ENCODE assay signal across 18 cellular contexts in the genomic region with DNA sequence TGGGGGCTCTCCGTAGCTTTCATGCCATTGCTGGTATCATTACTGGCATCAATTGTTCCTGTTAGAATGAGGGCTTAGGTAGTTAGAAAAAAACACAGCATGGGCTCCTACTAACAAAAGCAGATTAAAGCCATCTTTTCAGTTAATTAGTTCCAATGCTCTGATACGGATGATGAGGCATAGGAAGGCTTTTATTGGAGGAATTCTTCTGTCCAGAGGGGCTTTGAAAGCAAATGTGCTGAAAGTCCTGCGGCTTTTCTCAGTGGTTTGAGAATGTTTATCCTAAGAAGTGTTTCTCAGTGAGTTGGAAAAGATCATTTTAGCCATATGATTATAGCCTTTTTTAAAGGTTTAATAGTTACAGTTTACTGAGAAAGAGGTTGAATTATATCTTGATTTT.
"Had no signal": no experiment of that assay in that cellular context is flagged by ENCODE, and none has a peak within 500 bp of the region (broad histone marks: within the 10 kb centered on the region; RNA-seq: fewer than 3 reads in every experiment).

No MANE protein-coding gene starts in this region.

- H3K27me3 ChIP-seq: ascending aorta, right lobe of liver, transverse colon had no signal

- H3K4me1 ChIP-seq: prostate gland, transverse colon had no signal

- H3K36me3 ChIP-seq: ascending aorta, prostate gland, right lobe of liver, transverse colon had no signal

- H3K4me3 ChIP-seq: ascending aorta, prostate gland, right lobe of liver, transverse colon had no signal

- H3K27ac ChIP-seq: ascending aorta, epithelial cell of prostate, prostate gland, transverse colon had no signal

- H3K9me3 ChIP-seq: ascending aorta, prostate gland, right lobe of liver, transverse colon had no signal

- DNase-seq: activated CD4-positive, alpha-beta T cell treated with anti-CD3 and anti-CD28 coated beads for 1 hour; activated CD4-positive, alpha-beta T cell treated with anti-CD3 and anti-CD28 coated beads, Interleukin-2, amount 50 U/mL, for 48 hours; activated gamma-delta T cell treated with Interleukin-2 at 50 U/mL for 16 hours; activated naive CD8-positive, alpha-beta T cell treated with anti-CD3 and anti-CD28 coated beads, Interleukin-2, amount 10 ng/mL, durations not matched to agents 7 days and 5 days; activated T-cell treated with anti-CD3 and anti-CD28 coated beads, Interleukin-2, amount 50 U/mL, for 48 hours; central memory CD4-positive, alpha-beta T cell; cortex of kidney; effector memory CD8-positive, alpha-beta T cell; immature natural killer cell; left colon; naive thymus-derived CD8-positive, alpha-beta T cell; right lobe of liver; stimulated activated CD4-positive, alpha-beta T cell treated with anti-CD3 and anti-CD28 coated beads, Interleukin-2, amount 100 ng/mL, for 24 hours; stimulated activated naive B cell treated with anti-CD40 and anti-IgM and Interleukin-4, amounts not matched to agents 10 μg/mL and 1 μg/mL and 100 μg/mL, for 72 hours; transverse colon had no signal
